Comparison of ENCODE assay signal across 1 cellular context in the genomic region with DNA sequence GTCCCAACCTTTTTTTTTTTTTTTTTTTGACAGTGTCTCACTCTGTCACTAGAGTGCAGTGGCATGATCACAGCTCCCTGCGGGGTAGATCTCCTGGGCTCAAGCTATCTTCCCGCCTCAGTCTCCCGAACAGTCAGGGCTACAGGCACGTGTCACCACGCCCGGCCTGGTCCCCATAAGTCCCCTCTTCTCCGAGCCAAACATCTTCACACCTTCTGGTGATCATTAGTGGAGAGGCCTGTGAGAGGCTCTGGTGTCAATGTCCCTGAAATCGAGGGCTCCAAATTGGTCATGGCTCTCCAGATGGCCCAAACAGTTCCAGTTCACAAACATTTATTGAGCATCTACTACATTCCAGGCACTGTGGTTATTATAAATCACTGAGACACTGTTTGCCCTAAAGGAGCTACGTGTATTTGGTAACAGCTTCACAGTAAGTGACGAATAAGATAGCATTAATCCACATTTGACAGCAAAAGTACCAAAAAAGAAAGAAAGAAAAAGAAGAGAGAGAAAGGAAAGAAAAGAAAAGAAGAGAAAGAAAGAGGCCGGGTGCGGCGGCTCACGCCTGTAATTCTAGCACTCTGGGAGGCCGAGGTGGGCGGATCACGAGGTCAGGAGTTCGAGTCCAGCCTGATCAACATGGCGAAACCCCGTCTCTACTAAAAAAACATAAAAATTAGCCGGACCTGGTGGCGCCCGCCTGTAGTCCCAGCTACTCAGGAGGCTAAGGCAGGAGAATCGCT.
TF ChIP-seq lines count a peak whose summit lies in the region.

No MANE protein-coding gene starts in this region.

TF ChIP-seq in HepG2, 621 proteins besides CTCF, POLR2A, EP300 and RAD21:
- TF ChIP-seq SIN3B (IDR thresholded peaks at IDR 0.05; ENCODE audit: low read length) = no peak
- peak; percentile 5; the same call in 1 of the 2 replicates for TF ChIP-seq ZNF709 (CRISPR knock-in tag; IDR thresholded peaks at IDR 0.05)
- TF ChIP-seq ZNF460 (CRISPR knock-in tag; IDR thresholded peaks at IDR 0.05; ENCODE audit: borderline replicate concordance) = peak; percentile 85
- no peak for TF ChIP-seq BHLHE40 (IDR thresholded peaks at IDR 0.05; ENCODE audit: low read length)
- no peak for TF ChIP-seq MIER2 (CRISPR knock-in tag; IDR thresholded peaks at IDR 0.05)
- peak; percentile 78; the same call in 1 of the 2 replicates for TF ChIP-seq CHD4 (IDR thresholded peaks at IDR 0.05; ENCODE audit: borderline replicate concordance, low read length)
- TF ChIP-seq ASH2L (IDR thresholded peaks at IDR 0.05; ENCODE audit: insufficient read length, low read depth, low read length) = no peak
- no peak for TF ChIP-seq HNRNPH1 (optimal IDR thresholded peaks at IDR 0.05; ENCODE audit: low read depth, low read length)
- 0 out of 2 replicates have a peak, but pooled peaks have one; percentile 1 for TF ChIP-seq ZNF761 (CRISPR knock-in tag; conservative IDR thresholded peaks at IDR 0.05)
- TF ChIP-seq, protein P1, sequence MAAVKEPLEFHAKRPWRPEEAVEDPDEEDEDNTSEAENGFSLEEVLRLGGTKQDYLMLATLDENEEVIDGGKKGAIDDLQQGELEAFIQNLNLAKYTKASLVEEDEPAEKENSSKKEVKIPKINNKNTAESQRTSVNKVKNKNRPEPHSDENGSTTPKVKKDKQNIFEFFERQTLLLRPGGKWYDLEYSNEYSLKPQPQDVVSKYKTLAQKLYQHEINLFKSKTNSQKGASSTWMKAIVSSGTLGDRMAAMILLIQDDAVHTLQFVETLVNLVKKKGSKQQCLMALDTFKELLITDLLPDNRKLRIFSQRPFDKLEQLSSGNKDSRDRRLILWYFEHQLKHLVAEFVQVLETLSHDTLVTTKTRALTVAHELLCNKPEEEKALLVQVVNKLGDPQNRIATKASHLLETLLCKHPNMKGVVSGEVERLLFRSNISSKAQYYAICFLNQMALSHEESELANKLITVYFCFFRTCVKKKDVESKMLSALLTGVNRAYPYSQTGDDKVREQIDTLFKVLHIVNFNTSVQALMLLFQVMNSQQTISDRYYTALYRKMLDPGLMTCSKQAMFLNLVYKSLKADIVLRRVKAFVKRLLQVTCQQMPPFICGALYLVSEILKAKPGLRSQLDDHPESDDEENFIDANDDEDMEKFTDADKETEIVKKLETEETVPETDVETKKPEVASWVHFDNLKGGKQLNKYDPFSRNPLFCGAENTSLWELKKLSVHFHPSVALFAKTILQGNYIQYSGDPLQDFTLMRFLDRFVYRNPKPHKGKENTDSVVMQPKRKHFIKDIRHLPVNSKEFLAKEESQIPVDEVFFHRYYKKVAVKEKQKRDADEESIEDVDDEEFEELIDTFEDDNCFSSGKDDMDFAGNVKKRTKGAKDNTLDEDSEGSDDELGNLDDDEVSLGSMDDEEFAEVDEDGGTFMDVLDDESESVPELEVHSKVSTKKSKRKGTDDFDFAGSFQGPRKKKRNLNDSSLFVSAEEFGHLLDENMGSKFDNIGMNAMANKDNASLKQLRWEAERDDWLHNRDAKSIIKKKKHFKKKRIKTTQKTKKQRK (IDR thresholded peaks at IDR 0.05; ENCODE audit: low read length) = no peak
- peak; percentile 43; the same call in 1 of the 2 replicates for TF ChIP-seq ZMYM3 (CRISPR knock-in tag; IDR thresholded peaks at IDR 0.05)
- TF ChIP-seq, protein P2, sequence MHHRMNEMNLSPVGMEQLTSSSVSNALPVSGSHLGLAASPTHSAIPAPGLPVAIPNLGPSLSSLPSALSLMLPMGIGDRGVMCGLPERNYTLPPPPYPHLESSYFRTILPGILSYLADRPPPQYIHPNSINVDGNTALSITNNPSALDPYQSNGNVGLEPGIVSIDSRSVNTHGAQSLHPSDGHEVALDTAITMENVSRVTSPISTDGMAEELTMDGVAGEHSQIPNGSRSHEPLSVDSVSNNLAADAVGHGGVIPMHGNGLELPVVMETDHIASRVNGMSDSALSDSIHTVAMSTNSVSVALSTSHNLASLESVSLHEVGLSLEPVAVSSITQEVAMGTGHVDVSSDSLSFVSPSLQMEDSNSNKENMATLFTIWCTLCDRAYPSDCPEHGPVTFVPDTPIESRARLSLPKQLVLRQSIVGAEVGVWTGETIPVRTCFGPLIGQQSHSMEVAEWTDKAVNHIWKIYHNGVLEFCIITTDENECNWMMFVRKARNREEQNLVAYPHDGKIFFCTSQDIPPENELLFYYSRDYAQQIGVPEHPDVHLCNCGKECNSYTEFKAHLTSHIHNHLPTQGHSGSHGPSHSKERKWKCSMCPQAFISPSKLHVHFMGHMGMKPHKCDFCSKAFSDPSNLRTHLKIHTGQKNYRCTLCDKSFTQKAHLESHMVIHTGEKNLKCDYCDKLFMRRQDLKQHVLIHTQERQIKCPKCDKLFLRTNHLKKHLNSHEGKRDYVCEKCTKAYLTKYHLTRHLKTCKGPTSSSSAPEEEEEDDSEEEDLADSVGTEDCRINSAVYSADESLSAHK (CRISPR knock-in tag; IDR thresholded peaks at IDR 0.05; ENCODE audit: borderline replicate concordance) = no peak
- TF ChIP-seq SP5 (CRISPR knock-in tag; IDR thresholded peaks at IDR 0.05; ENCODE audit: borderline replicate concordance, low read depth) = 0 out of 2 replicates have a peak, but pooled peaks have one; percentile 3
